In genomic region chr12:28709996-28710685, GRCh38 we compare ENCODE assay signal across 22 cellular contexts.
"Had no signal": no experiment of that assay in that cellular context is flagged by ENCODE, and none has a peak within 500 bp of the region (broad histone marks: within the 10 kb centered on the region; RNA-seq: fewer than 3 reads in every experiment).

No MANE protein-coding gene starts in this region.

- H3K36me3 ChIP-seq: left lung, prostate gland, right atrium auricular region, tibial nerve, uterus had no signal

- H3K9me3 ChIP-seq: left lung, prostate gland, tibial nerve, uterus had no signal

- H3K27ac Mint-ChIP-seq: activated B cell treated with CpG ODN at 0.5 μM for 24 hours; activated CD4-positive, alpha-beta memory T cell treated with anti-CD3 and anti-CD28 coated beads, Interleukin-2, amount 10 ng/mL, durations not matched to agents 7 days and 5 days; activated CD8-positive, alpha-beta memory T cell treated with anti-CD3 and anti-CD28 coated beads, Interleukin-2, amount 10 ng/mL, durations not matched to agents 7 days and 5 days; activated naive CD8-positive, alpha-beta T cell; brain; nephron progenitor cell; stimulated activated naive CD8-positive, alpha-beta T cell treated with anti-CD3 and anti-CD28 coated beads, Interleukin-15, Interleukin-2, amounts not matched to agents 100 ng/mL and 50 ng/mL, for 24 hours; T-helper 2 cell treated with Interferon-gamma antibody and Interleukin-4, amounts not matched to agents 5 μg/mL and 100 μg/mL, for 36 hours had no signal

- H3K4me1 ChIP-seq: left lung, prostate gland, right atrium auricular region, tibial nerve, uterus had no signal

- H3K27me3 ChIP-seq: left lung, right atrium auricular region, tibial nerve, uterus had no signal

- H3K4me1 Mint-ChIP-seq: activated B cell treated with CpG ODN at 0.5 μM for 24 hours; activated CD4-positive, alpha-beta memory T cell treated with anti-CD3 and anti-CD28 coated beads, Interleukin-2, amount 10 ng/mL, durations not matched to agents 7 days and 5 days; activated CD8-positive, alpha-beta memory T cell treated with anti-CD3 and anti-CD28 coated beads, Interleukin-2, amount 10 ng/mL, durations not matched to agents 7 days and 5 days; brain; nephron progenitor cell had no signal

- H3K27me3 Mint-ChIP-seq: activated B cell treated with CpG ODN at 0.5 μM for 24 hours; activated CD4-positive, alpha-beta memory T cell treated with anti-CD3 and anti-CD28 coated beads, Interleukin-2, amount 10 ng/mL, durations not matched to agents 7 days and 5 days; activated naive CD8-positive, alpha-beta T cell; stimulated activated naive CD8-positive, alpha-beta T cell treated with anti-CD3 and anti-CD28 coated beads, Interleukin-15, Interleukin-2, amounts not matched to agents 100 ng/mL and 50 ng/mL, for 24 hours had no signal

- H3K36me3 Mint-ChIP-seq: activated CD8-positive, alpha-beta memory T cell treated with anti-CD3 and anti-CD28 coated beads, Interleukin-2, amount 10 ng/mL, durations not matched to agents 7 days and 5 days; activated naive CD8-positive, alpha-beta T cell; brain had no signal

- H3K27ac ChIP-seq: left lung, prostate gland, right atrium auricular region, uterus had no signal

- H3K4me3 Mint-ChIP-seq: activated B cell treated with CpG ODN at 0.5 μM for 24 hours; activated CD4-positive, alpha-beta memory T cell treated with anti-CD3 and anti-CD28 coated beads, Interleukin-2, amount 10 ng/mL, durations not matched to agents 7 days and 5 days; activated CD8-positive, alpha-beta memory T cell treated with anti-CD3 and anti-CD28 coated beads, Interleukin-2, amount 10 ng/mL, durations not matched to agents 7 days and 5 days; activated naive CD8-positive, alpha-beta T cell; brain; nephron progenitor cell; stimulated activated naive CD8-positive, alpha-beta T cell treated with anti-CD3 and anti-CD28 coated beads, Interleukin-15, Interleukin-2, amounts not matched to agents 100 ng/mL and 50 ng/mL, for 24 hours; T-helper 2 cell treated with Interferon-gamma antibody and Interleukin-4, amounts not matched to agents 5 μg/mL and 100 μg/mL, for 36 hours had no signal

- DNase-seq: activated B cell treated with CpG ODN at 0.5 μM for 24 hours; activated CD4-positive, alpha-beta memory T cell treated with anti-CD3 and anti-CD28 coated beads, Interleukin-2, amount 10 ng/mL, durations not matched to agents 7 days and 5 days; activated CD4-positive, alpha-beta T cell treated with anti-CD3 and anti-CD28 coated beads for 48 hours; activated CD8-positive, alpha-beta memory T cell treated with anti-CD3 and anti-CD28 coated beads, Interleukin-2, amount 10 ng/mL, durations not matched to agents 7 days and 5 days; amygdala; central memory CD4-positive, alpha-beta T cell; glutamatergic neuron; hypothalamus; kidney; left lung; nephron progenitor cell; stimulated activated CD4-positive, alpha-beta T cell treated with anti-CD3 and anti-CD28 coated beads, Interleukin-2, amount 100 ng/mL, for 48 hours; SW 1271; uterus had no signal

- H3K4me3 ChIP-seq: left lung, prostate gland, right atrium auricular region, skin epidermis, tibial nerve, uterus had no signal

- ATAC-seq: activated CD8-positive, alpha-beta memory T cell treated with anti-CD3 and anti-CD28 coated beads, Interleukin-2, amount 10 ng/mL, durations not matched to agents 7 days and 5 days; left lung had no signal

- H3K9me3 Mint-ChIP-seq: activated B cell treated with CpG ODN at 0.5 μM for 24 hours; activated CD4-positive, alpha-beta memory T cell treated with anti-CD3 and anti-CD28 coated beads, Interleukin-2, amount 10 ng/mL, durations not matched to agents 7 days and 5 days; nephron progenitor cell had no signal
